ENCODE assay signal across 9 cellular contexts in genomic region chr12:663293-663871, GRCh38. TPM values are rescaled to one million over a fixed set of nuclear protein-coding genes. Genes with fewer than 3 reads are reported as not detected.
DNase-seq lines count a peak whose midpoint lies in the region; ATAC-seq, FAIRE-seq and TF ChIP-seq lines count a peak whose summit lies in the region.
"Had no signal": no experiment of that assay in that cellular context is flagged by ENCODE, and none has a peak within 500 bp of the region (broad histone marks: within the 10 kb centered on the region; RNA-seq: fewer than 3 reads in every experiment).

A gene with protein sequence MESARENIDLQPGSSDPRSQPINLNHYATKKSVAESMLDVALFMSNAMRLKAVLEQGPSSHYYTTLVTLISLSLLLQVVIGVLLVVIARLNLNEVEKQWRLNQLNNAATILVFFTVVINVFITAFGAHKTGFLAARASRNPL (minus strand): TSS chr12:663445. CDS start chr12:663360, 85 bp downstream.

- no peaks in the 10 kb centered on the region for H4K20me1 ChIP-seq in HepG2 (ENCODE audit: insufficient read depth, low read length)

- CTCF ChIA-PET in HepG2 (lab: Yijun Ruan, JAX; ENCODE audit: low intra/inter-chr PET ratio, low total read pairs): no interaction called here

- ATAC-seq in activated CD4-positive, CD25-positive, alpha-beta regulatory T cell treated with anti-CD3 and anti-CD28 coated beads, Interleukin-2, amount 50 U/mL, for 24 hours: peak; percentile 16 to 21
- ATAC-seq in HepG2 (peak; percentile 55), HG03097 (IDR thresholded peaks at IDR 0.05; ENCODE audit: low FRiP score, unreplicated experiment) (no peak), HG03565 (IDR thresholded peaks at IDR 0.05; ENCODE audit: unreplicated experiment) (no peak)

- TF ChIP-seq EP300 in HepG2 (IDR thresholded peaks at IDR 0.05; ENCODE audit: low read depth in 2 of 2, low read length in 2 of 2): no peak
- no peak for TF ChIP-seq EP300 in HepG2 (CRISPR knock-in tag; IDR thresholded peaks at IDR 0.05; ENCODE audit: borderline replicate concordance)

- H3K4me3 ChIP-seq in ascending aorta: peak within 1 kb of the TSS; percentile 1 to 48
- H3K4me3 ChIP-seq in HepG2 (replicated peaks in 1 of 3; ENCODE audit: insufficient read depth in 1 of 3, low read depth in 2 of 3, low read length in 3 of 3): peak within 1 kb of the TSS in 1 of 3 experiments; percentile 43; a peak in 3 of 6 replicates
- H3K4me3 ChIP-seq in stomach smooth muscle (ENCODE audit: low read length in 2 of 2): peak within 1 kb of the TSS; percentile 40 to 46

- TF ChIP-seq POLR2A in HepG2 (IDR thresholded peaks at IDR 0.05; ENCODE audit: insufficient read depth in 1 of 2, low read depth in 2 of 2, low read length in 2 of 2): no peak

- POLR2A ChIA-PET in HepG2 (lab: Yijun Ruan, JAX): no interaction called here

- H3K27me3 ChIP-seq in ascending aorta (no peaks in the 10 kb centered on the region), HepG2 (ENCODE audit: control insufficient read depth in 1 of 2, insufficient read depth in 2 of 2, low read length in 2 of 2) (peaks cover 2 to 18% of the 10 kb centered on the region in 2 experiments), stomach smooth muscle (ENCODE audit: control insufficient read depth in 1 of 2, insufficient read depth in 2 of 2, low read length in 2 of 2) (peaks cover 4 to 10% of the 10 kb centered on the region in 2 donors)

- H3K79me2 ChIP-seq in HepG2 (ENCODE audit: insufficient read depth, low read length): no peaks in the 10 kb centered on the region

- H3K36me3 ChIP-seq in ascending aorta (no peaks in the 10 kb centered on the region), HepG2 (replicated peaks in 1 of 2; ENCODE audit: control insufficient read depth in 1 of 2, insufficient read depth in 2 of 2, low read length in 2 of 2) (no peaks in the 10 kb centered on the region), stomach smooth muscle (ENCODE audit: control insufficient read depth in 2 of 2, insufficient read depth in 2 of 2, low read length in 2 of 2) (no peaks in the 10 kb centered on the region)

- DNase-seq in activated CD4-positive, CD25-positive, alpha-beta regulatory T cell (lab: John Stamatoyannopoulos, UW): no peak
- peak in 1 of 2 donors; percentile 52 for DNase-seq in ascending aorta (ENCODE audit: low spot score in 2 of 2)
- DNase-seq in HepG2 (ENCODE audit: low spot score): no peak
- DNase-seq in NCI-H2107 (lab: John Stamatoyannopoulos, UW): no peak

- peak within 1 kb of the TSS; percentile 65 for H3K4me2 ChIP-seq in HepG2 (ENCODE audit: low read depth, low read length)

- no TSS peak for BruUV-seq in HepG2 (replicated peaks; lab: Mats Ljungman, UMichigan)

- H3K4me1 ChIP-seq in ascending aorta (peaks cover 0 to 5% of the 10 kb centered on the region in 2 donors), HepG2 (ENCODE audit: insufficient read depth, low read length) (peaks cover 46% of the 10 kb centered on the region), stomach smooth muscle (ENCODE audit: control insufficient read depth, insufficient read depth, low read length) (no peaks in the 10 kb centered on the region)

- no peaks in the 10 kb centered on the region for H3K9me3 ChIP-seq in ascending aorta
- no peaks in the 10 kb centered on the region for H3K9me3 ChIP-seq in HepG2 (ENCODE audit: low read length)
- H3K9me3 ChIP-seq in stomach smooth muscle (ENCODE audit: control insufficient read depth in 2 of 2, low read length in 2 of 2): no peaks in the 10 kb centered on the region

- TF ChIP-seq CTCF in ascending aorta (IDR thresholded peaks at IDR 0.05): no peak
- TF ChIP-seq CTCF in HepG2 (CRISPR knock-in tag; IDR thresholded peaks at IDR 0.05): no peak

- no peak for FAIRE-seq in HepG2 (lab: Jason Lieb, UNC)
- FAIRE-seq: A204.1 had no signal

- 19% methylated on average over 14 of the region's 17 CpGs for WGBS in HepG2 (ENCODE audit: low lambda C conversion rate)

- no peak for TF ChIP-seq RAD21 in HepG2 (CRISPR knock-in tag; IDR thresholded peaks at IDR 0.05)

- intact Hi-C loops in ascending aorta (cut with DNase I) (no loop called here), HepG2 (cut with micrococcal nuclease; ENCODE audit: unreplicated experiment) (no loop called here)

- no peak within 1 kb of the TSS for H3K27ac ChIP-seq in ascending aorta
- no peak within 1 kb of the TSS for H3K27ac ChIP-seq in HepG2 (ENCODE audit: extremely low read length, insufficient read depth, low read length)
- H3K27ac ChIP-seq in stomach smooth muscle (ENCODE audit: low read length): no peak within 1 kb of the TSS

- H2AFZ ChIP-seq in HepG2 (ENCODE audit: low read length): peak within 1 kb of the TSS; percentile 49

- H3K9ac ChIP-seq in HepG2 (ENCODE audit: insufficient read depth, low read depth, low read length) (no peak within 1 kb of the TSS; the same call in 1 of the 2 replicates), stomach smooth muscle (ENCODE audit: low read length in 2 of 2) (peak within 1 kb of the TSS in 1 of 2 donors; percentile 33)

- in situ Hi-C loops in HepG2 (cut with HindIII; ENCODE audit: extremely low pct_ligation_motif_present, low pct_unique_long_range_greater_than_20kb): no loop called here

TF ChIP-seq in HepG2, 621 proteins besides CTCF, POLR2A, EP300 and RAD21 (continues in another document):
- TF ChIP-seq ZNF292 (CRISPR knock-in tag; IDR thresholded peaks at IDR 0.05; ENCODE audit: borderline replicate concordance, low read depth) (0 out of 2 replicates have a peak, but pooled peaks have one; percentile 27), ZNF687 (CRISPR knock-in tag; IDR thresholded peaks at IDR 0.05) (peak; percentile 55), NFATC3 (CRISPR knock-in tag; IDR thresholded peaks at IDR 0.05) (no peak), ZFX (CRISPR knock-in tag; IDR thresholded peaks at IDR 0.05; ENCODE audit: low read depth) (peak; percentile 20; the same call in 1 of the 2 replicates)

RNA-seq across cellular contexts. Expression of the gene that starts here (rescaled TPM):
- 24.1 TPM for total RNA-seq in ascending aorta
- 0.62 and 0.94 TPM in 2 replicates for total RNA-seq in HepG2 (2016; rRNA removed; fragmentation: Illumina TruSeq; extraction: Trizol)
- 0.51 TPM in 1 of 2 replicates, not detected in the other for total RNA-seq in HepG2 (2016; cell fraction: cytosol; rRNA removed; fragmentation: Illumina TruSeq; extraction: Trizol; ENCODE audit: low read depth)
- 0.34 and 0.56 TPM in 2 replicates for total RNA-seq in HepG2 (2016; cell fraction: insoluble cytoplasmic fraction; rRNA removed; fragmentation: Illumina TruSeq; extraction: Trizol)
- 0.31 and 0.34 TPM in 2 replicates for total RNA-seq in HepG2 (2016; cell fraction: membrane; rRNA removed; fragmentation: Illumina TruSeq; extraction: Trizol)
- total RNA-seq in HepG2 (2016; cell fraction: nucleus; rRNA removed; fragmentation: Illumina TruSeq; extraction: Trizol): 1.0 TPM in 1 of 2 replicates, not detected in the other
- 3.8 and 5.4 TPM in 2 replicates for polyA plus RNA-seq in HepG2 (2011; rRNA removed)
- polyA plus RNA-seq in HepG2 (2011; cell fraction: cytosol; rRNA removed): 5.5 and 5.9 TPM in 2 replicates
- 3.4 and 3.9 TPM in 2 replicates for polyA plus RNA-seq in HepG2 (2011; cell fraction: nucleus; rRNA removed)
- 4.9 and 6.3 TPM in 2 replicates for polyA plus RNA-seq in HepG2 (2012)
- polyA plus RNA-seq in HepG2 (2016; cell fraction: cytosol; fragmentation: Illumina TruSeq; extraction: Trizol; ENCODE audit: low read depth): 0.87 and 0.95 TPM in 2 replicates
- polyA plus RNA-seq in HepG2 (2016; cell fraction: insoluble cytoplasmic fraction; fragmentation: Illumina TruSeq; extraction: Trizol; ENCODE audit: low read depth): 0.94 and 1.3 TPM in 2 replicates
- 0.98 and 1.2 TPM in 2 replicates for polyA plus RNA-seq in HepG2 (2016; cell fraction: membrane; fragmentation: Illumina TruSeq; extraction: Trizol; ENCODE audit: low read depth)
- polyA plus RNA-seq in HepG2 (2016; cell fraction: nucleus; fragmentation: Illumina TruSeq; extraction: Trizol; ENCODE audit: insufficient read depth, low read depth): 0.83 TPM in 2 replicates
- polyA minus RNA-seq in HepG2 (2011; rRNA and poly(A)+ RNA removed; ENCODE audit: low replicate concordance): 7.4 and 19.5 TPM in 2 replicates
- 1.1 and 2.0 TPM in 2 replicates for polyA minus RNA-seq in HepG2 (2011; cell fraction: cytosol; rRNA and poly(A)+ RNA removed)
- 0.64 and 1.6 TPM in 2 replicates for polyA minus RNA-seq in HepG2 (2011; cell fraction: nucleus; rRNA and poly(A)+ RNA removed)

Comparison
In these comparisons a context has a peak if more than half of its experiments do, and no peak if none do; other contexts are left out.
1. RNA of the gene that starts here (total RNA-seq): 24.1 TPM in ascending aorta (single experiment); 0.31 to 1.0 TPM in HepG2; every median in the first group is over 10 times any median in the second.
2. ATAC-seq: peak in activated CD4-positive, CD25-positive, alpha-beta regulatory T cell treated with anti-CD3 and anti-CD28 coated beads, Interleukin-2, amount 50 U/mL, for 24 hours (2 of 2) and HepG2 (single experiment); none in HG03097 (single experiment) and HG03565 (single experiment).